8 cellular contexts compared by ENCODE assay signal in the genomic region with DNA sequence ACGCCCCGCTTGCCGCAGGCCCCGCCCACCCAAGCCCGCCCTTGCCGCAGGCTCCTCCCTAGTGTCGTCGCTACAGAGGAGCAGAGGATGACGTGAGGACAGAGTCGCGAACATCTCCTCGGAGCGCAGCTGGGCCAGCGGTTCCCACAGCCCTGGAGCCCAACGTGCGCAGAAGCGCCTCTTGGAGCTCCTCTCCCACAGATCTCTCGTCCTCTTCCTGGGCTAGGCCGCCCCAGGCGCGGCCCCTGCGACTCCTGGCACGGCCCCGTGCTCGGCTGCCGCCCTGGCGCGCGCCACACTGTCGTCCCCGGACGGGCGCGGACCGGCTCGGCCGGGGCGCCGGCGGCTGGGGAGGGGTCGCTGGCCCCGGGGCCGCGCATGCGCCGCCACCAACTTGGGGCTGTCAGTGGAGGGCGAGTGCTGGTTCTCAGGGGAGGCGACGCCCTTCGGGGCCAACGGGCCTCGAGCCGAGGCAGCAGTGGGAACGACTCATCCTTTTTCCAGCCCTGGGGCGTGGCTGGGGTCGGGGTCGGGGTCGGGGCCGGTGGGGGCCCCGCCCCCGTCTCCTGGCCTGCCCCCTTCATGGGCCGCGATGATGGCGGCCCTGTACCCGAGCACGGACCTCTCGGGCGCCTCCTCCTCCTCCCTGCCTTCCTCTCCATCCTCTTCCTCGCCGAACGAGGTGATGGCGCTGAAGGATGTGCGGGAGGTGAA. TPM values are rescaled to one million over a fixed set of nuclear protein-coding genes. Genes with fewer than 3 reads are reported as not detected.
DNase-seq lines count a peak whose midpoint lies in the region; ATAC-seq and TF ChIP-seq lines count a peak whose summit lies in the region.

A gene (plus strand): TSS at position 67 of the 714 bp plus-strand sequence. CDS start 526 bp downstream, at position 593.

- intact Hi-C loops in activated T-helper 2 cell treated with anti-CD3 and anti-CD28 coated beads, Interferon-gamma antibody, Interleukin-2, Interleukin-4, amounts not matched to agents 10 μg/mL and 5 μg/mL and 100 μg/mL, durations not matched to agents 14 hours and 24 hours and 36 hours (cut with micrococcal nuclease), result loop anchor here (1.0 to 5.0 kb wide), 6 partner anchors 17 to 1248 kb away; a partner anchor contains a TSS

- H3K9ac ChIP-seq in HUES64 (ENCODE audit: low read depth, low read length), result peak within 1 kb of the TSS; percentile 90

- H3K27me3 ChIP-seq in HUES64 (ENCODE audit: insufficient read depth, low read length), result no peaks in the 10 kb centered on the region

- under 1% methylated on average over 58 of the region's 73 CpGs for WGBS in HUES64

- TF ChIP-seq CTCF in fibroblast of villous mesenchyme (IDR thresholded peaks at IDR 0.05; ENCODE audit: insufficient read depth, low read depth, low read length), result no peak
- no peak for TF ChIP-seq CTCF in nephron progenitor cell (IDR thresholded peaks at IDR 0.05)

- peak within 1 kb of the TSS; percentile 87 for H3K27ac ChIP-seq in HUES64 (ENCODE audit: low read depth, low read length)

- peaks cover 13% of the 10 kb centered on the region; the same call in 1 of the 2 replicates for H3K4me1 ChIP-seq in HUES64 (ENCODE audit: insufficient read depth, low read length)

- DNase-seq in DMS153 treated with DMSO at 0.1 percent for 48 hours (lab: John Stamatoyannopoulos, UW; ENCODE audit: unreplicated experiment), result peak; percentile 64
- DNase-seq in RKO (ENCODE audit: low spot score), result peak; percentile 74
- peak; percentile 76 for DNase-seq in activated T-helper 2 cell treated with anti-CD3 and anti-CD28 coated beads, Interferon-gamma antibody, Interleukin-2, Interleukin-4, amounts not matched to agents 10 μg/mL and 5 μg/mL and 100 μg/mL, durations not matched to agents 14 hours and 24 hours and 36 hours (ENCODE audit: low spot score)
- DNase-seq in fibroblast of villous mesenchyme (ENCODE audit: low read depth), result peak; percentile 80
- peak; percentile 80 for DNase-seq in nephron progenitor cell
- peak; percentile 75 to 81 for DNase-seq in stimulated activated naive CD8-positive, alpha-beta T cell treated with anti-CD3 and anti-CD28 coated beads, Interleukin-15, amount 100 ng/mL, for 72 hours

- H3K4me3 Mint-ChIP-seq in activated T-helper 2 cell treated with anti-CD3 and anti-CD28 coated beads, Interferon-gamma antibody, Interleukin-2, Interleukin-4, amounts not matched to agents 10 μg/mL and 5 μg/mL and 100 μg/mL, durations not matched to agents 14 hours and 24 hours and 36 hours (ENCODE audit: low read depth), result peak within 1 kb of the TSS; percentile 86
- peak within 1 kb of the TSS; percentile 97 for H3K4me3 Mint-ChIP-seq in nephron progenitor cell
- H3K4me3 Mint-ChIP-seq in stimulated activated naive CD8-positive, alpha-beta T cell treated with anti-CD3 and anti-CD28 coated beads, Interleukin-15, amount 100 ng/mL, for 72 hours, result peak within 1 kb of the TSS; percentile 91 to 99

- peak; percentile 89 for ATAC-seq in GM21526 (IDR thresholded peaks at IDR 0.05; ENCODE audit: low FRiP score, unreplicated experiment)
- ATAC-seq in stimulated activated naive CD8-positive, alpha-beta T cell treated with anti-CD3 and anti-CD28 coated beads, Interleukin-15, amount 100 ng/mL, for 72 hours, result peak; percentile 97

- H3K9me3 ChIP-seq in HUES64 (ENCODE audit: insufficient read depth, low read depth, low read length), result no peaks in the 10 kb centered on the region

- H3K36me3 ChIP-seq in HUES64 (ENCODE audit: insufficient read depth, low read length), result no peaks in the 10 kb centered on the region

- peaks cover 9% of the 10 kb centered on the region for H3K9me3 Mint-ChIP-seq in activated T-helper 2 cell treated with anti-CD3 and anti-CD28 coated beads, Interferon-gamma antibody, Interleukin-2, Interleukin-4, amounts not matched to agents 10 μg/mL and 5 μg/mL and 100 μg/mL, durations not matched to agents 14 hours and 24 hours and 36 hours
- H3K9me3 Mint-ChIP-seq in nephron progenitor cell, result peaks cover 26% of the 10 kb centered on the region
- H3K9me3 Mint-ChIP-seq in stimulated activated naive CD8-positive, alpha-beta T cell treated with anti-CD3 and anti-CD28 coated beads, Interleukin-15, amount 100 ng/mL, for 72 hours, result peaks cover 0 to 6% of the 10 kb centered on the region in 2 donors

- H3K36me3 Mint-ChIP-seq in activated T-helper 2 cell treated with anti-CD3 and anti-CD28 coated beads, Interferon-gamma antibody, Interleukin-2, Interleukin-4, amounts not matched to agents 10 μg/mL and 5 μg/mL and 100 μg/mL, durations not matched to agents 14 hours and 24 hours and 36 hours (ENCODE audit: low read depth), result no peaks in the 10 kb centered on the region
- peaks cover 26% of the 10 kb centered on the region for H3K36me3 Mint-ChIP-seq in nephron progenitor cell (ENCODE audit: low read depth)

- H3K27me3 Mint-ChIP-seq in activated T-helper 2 cell treated with anti-CD3 and anti-CD28 coated beads, Interferon-gamma antibody, Interleukin-2, Interleukin-4, amounts not matched to agents 10 μg/mL and 5 μg/mL and 100 μg/mL, durations not matched to agents 14 hours and 24 hours and 36 hours (ENCODE audit: low read depth), result peaks cover 56% of the 10 kb centered on the region
- H3K27me3 Mint-ChIP-seq in nephron progenitor cell (ENCODE audit: low read depth, poor library complexity), result no peaks in the 10 kb centered on the region
- peaks cover 55% of the 10 kb centered on the region for H3K27me3 Mint-ChIP-seq in stimulated activated naive CD8-positive, alpha-beta T cell treated with anti-CD3 and anti-CD28 coated beads, Interleukin-15, amount 100 ng/mL, for 72 hours

- peak within 1 kb of the TSS; percentile 80 for H3K27ac Mint-ChIP-seq in activated T-helper 2 cell treated with anti-CD3 and anti-CD28 coated beads, Interferon-gamma antibody, Interleukin-2, Interleukin-4, amounts not matched to agents 10 μg/mL and 5 μg/mL and 100 μg/mL, durations not matched to agents 14 hours and 24 hours and 36 hours
- peak within 1 kb of the TSS; percentile 99 for H3K27ac Mint-ChIP-seq in nephron progenitor cell
- peak within 1 kb of the TSS; percentile 92 to 94 for H3K27ac Mint-ChIP-seq in stimulated activated naive CD8-positive, alpha-beta T cell treated with anti-CD3 and anti-CD28 coated beads, Interleukin-15, amount 100 ng/mL, for 72 hours

- H3K4me1 Mint-ChIP-seq in activated T-helper 2 cell treated with anti-CD3 and anti-CD28 coated beads, Interferon-gamma antibody, Interleukin-2, Interleukin-4, amounts not matched to agents 10 μg/mL and 5 μg/mL and 100 μg/mL, durations not matched to agents 14 hours and 24 hours and 36 hours (ENCODE audit: low read depth), result peaks cover 4% of the 10 kb centered on the region
- H3K4me1 Mint-ChIP-seq in nephron progenitor cell, result peaks cover 27% of the 10 kb centered on the region
- peaks cover 7% of the 10 kb centered on the region for H3K4me1 Mint-ChIP-seq in stimulated activated naive CD8-positive, alpha-beta T cell treated with anti-CD3 and anti-CD28 coated beads, Interleukin-15, amount 100 ng/mL, for 72 hours

- H3K4me3 ChIP-seq in HUES64 (ENCODE audit: low read length) (peak within 1 kb of the TSS; percentile 95), fibroblast of villous mesenchyme (ENCODE audit: low read depth, low read length) (peak within 1 kb of the TSS; percentile 82)

RNA-seq across cellular contexts. Expression of the gene that starts here (rescaled TPM):
- 9.9 TPM for polyA plus RNA-seq in HUES64 (2013, experiment 1 of 2)
- polyA plus RNA-seq in HUES64 (2013, experiment 2 of 2), result 16.1 TPM
- total RNA-seq in activated T-helper 2 cell treated with anti-CD3 and anti-CD28 coated beads, Interferon-gamma antibody, Interleukin-2, Interleukin-4, amounts not matched to agents 10 μg/mL and 5 μg/mL and 100 μg/mL, durations not matched to agents 14 hours and 24 hours and 36 hours, result 1.4 and 2.5 TPM in 2 replicates
- total RNA-seq in fibroblast of villous mesenchyme, result 30.6 and 33.2 TPM in 2 replicates

Comparison
In these comparisons a context has a peak if more than half of its experiments do, and no peak if none do; other contexts are left out.
1. Peak in every context shown above with its lines: DNase-seq, ATAC-seq, H3K4me3 ChIP-seq and H3K27ac ChIP-seq.